1 cellular context compared by ENCODE assay signal in the genomic region with DNA sequence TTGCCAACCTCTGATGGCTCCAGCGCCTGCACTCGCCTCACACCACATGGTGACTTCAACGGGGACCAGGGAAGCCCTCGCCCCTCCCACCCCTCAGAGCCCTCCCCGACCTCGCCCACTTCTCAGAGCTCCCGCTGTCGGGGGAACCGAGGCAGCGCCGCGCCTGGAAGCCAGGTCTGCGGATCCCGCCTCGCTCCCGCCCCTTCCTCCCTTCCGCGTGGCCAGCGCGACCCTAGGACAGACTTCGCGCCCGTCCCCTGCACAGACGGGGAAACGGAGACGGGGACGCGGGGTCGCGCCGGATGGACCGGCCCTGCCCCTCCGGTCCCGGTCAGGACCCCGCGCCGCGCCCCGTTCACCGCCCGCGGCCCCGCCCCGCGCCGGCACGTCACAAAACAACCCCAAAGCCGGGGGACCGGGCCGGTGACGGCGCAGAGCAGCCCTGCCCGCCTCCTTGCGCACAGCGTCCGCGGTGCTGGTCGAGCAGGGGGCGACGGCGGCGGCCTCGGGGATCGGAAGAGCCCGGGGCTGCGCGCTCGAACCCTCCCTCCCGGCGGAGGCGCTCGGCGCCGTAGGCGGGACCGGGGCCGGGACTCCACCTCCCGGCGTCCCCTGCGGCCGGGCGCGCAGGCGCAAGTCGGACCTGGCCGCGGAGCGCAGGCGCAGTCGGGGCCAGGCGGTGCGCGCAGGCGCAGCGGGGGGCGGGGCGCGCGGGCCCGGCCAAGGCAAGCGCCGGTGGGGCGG.
TF ChIP-seq lines count a peak whose summit lies in the region.

No MANE protein-coding gene starts in this region.

TF ChIP-seq in HepG2, 621 proteins besides CTCF, POLR2A, EP300 and RAD21 (continued from another document and continues in another):
- TF ChIP-seq, protein P1, sequence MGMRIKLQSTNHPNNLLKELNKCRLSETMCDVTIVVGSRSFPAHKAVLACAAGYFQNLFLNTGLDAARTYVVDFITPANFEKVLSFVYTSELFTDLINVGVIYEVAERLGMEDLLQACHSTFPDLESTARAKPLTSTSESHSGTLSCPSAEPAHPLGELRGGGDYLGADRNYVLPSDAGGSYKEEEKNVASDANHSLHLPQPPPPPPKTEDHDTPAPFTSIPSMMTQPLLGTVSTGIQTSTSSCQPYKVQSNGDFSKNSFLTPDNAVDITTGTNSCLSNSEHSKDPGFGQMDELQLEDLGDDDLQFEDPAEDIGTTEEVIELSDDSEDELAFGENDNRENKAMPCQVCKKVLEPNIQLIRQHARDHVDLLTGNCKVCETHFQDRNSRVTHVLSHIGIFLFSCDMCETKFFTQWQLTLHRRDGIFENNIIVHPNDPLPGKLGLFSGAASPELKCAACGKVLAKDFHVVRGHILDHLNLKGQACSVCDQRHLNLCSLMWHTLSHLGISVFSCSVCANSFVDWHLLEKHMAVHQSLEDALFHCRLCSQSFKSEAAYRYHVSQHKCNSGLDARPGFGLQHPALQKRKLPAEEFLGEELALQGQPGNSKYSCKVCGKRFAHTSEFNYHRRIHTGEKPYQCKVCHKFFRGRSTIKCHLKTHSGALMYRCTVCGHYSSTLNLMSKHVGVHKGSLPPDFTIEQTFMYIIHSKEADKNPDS (CRISPR knock-in tag; IDR thresholded peaks at IDR 0.05) = no peak
- TF ChIP-seq, protein P2, sequence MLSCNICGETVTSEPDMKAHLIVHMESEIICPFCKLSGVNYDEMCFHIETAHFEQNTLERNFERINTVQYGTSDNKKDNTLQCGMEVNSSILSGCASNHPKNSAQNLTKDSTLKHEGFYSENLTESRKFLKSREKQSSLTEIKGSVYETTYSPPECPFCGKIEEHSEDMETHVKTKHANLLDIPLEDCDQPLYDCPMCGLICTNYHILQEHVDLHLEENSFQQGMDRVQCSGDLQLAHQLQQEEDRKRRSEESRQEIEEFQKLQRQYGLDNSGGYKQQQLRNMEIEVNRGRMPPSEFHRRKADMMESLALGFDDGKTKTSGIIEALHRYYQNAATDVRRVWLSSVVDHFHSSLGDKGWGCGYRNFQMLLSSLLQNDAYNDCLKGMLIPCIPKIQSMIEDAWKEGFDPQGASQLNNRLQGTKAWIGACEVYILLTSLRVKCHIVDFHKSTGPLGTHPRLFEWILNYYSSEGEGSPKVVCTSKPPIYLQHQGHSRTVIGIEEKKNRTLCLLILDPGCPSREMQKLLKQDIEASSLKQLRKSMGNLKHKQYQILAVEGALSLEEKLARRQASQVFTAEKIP (CRISPR knock-in tag; IDR thresholded peaks at IDR 0.05; ENCODE audit: borderline replicate concordance) = no peak
- no peak for TF ChIP-seq TAF15 (IDR thresholded peaks at IDR 0.05; ENCODE audit: low read depth, low read length, poor library complexity, severe bottlenecking)
- peak; percentile 64 for TF ChIP-seq ZSCAN31 (CRISPR knock-in tag; IDR thresholded peaks at IDR 0.05; ENCODE audit: low read depth)
- TF ChIP-seq MXD4 (CRISPR knock-in tag; IDR thresholded peaks at IDR 0.05) = peak; percentile 69
- TF ChIP-seq KLF6 (CRISPR knock-in tag; IDR thresholded peaks at IDR 0.05) = peak; percentile 47
- no peak for TF ChIP-seq MED1 (CRISPR knock-in tag; IDR thresholded peaks at IDR 0.05)
- TF ChIP-seq ZNF281 (CRISPR knock-in tag; IDR thresholded peaks at IDR 0.05; ENCODE audit: borderline replicate concordance) = no peak
- TF ChIP-seq, protein P3, sequence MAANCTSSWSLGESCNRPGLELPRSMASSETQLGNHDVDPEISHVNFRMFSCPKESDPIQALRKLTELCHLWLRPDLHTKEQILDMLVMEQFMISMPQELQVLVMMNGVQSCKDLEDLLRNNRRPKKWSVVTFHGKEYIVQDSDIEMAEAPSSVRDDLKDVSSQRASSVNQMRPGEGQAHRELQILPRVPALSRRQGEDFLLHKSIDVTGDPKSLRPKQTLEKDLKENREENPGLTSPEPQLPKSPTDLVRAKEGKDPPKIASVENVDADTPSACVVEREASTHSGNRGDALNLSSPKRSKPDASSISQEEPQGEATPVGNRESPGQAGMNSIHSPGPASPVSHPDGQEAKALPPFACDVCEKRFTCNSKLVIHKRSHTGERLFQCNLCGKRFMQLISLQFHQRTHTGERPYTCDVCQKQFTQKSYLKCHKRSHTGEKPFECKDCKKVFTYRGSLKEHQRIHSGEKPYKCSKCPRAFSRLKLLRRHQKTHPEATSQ (CRISPR knock-in tag; IDR thresholded peaks at IDR 0.05; ENCODE audit: borderline replicate concordance) = no peak
- no peak for TF ChIP-seq ZNF589 (CRISPR knock-in tag; conservative IDR thresholded peaks at IDR 0.05)
- no peak for TF ChIP-seq SYNCRIP (IDR thresholded peaks at IDR 0.05; ENCODE audit: insufficient read depth, low read depth, low read length)
- TF ChIP-seq SALL2 (CRISPR knock-in tag; IDR thresholded peaks at IDR 0.05) = no peak
- TF ChIP-seq, protein P4, sequence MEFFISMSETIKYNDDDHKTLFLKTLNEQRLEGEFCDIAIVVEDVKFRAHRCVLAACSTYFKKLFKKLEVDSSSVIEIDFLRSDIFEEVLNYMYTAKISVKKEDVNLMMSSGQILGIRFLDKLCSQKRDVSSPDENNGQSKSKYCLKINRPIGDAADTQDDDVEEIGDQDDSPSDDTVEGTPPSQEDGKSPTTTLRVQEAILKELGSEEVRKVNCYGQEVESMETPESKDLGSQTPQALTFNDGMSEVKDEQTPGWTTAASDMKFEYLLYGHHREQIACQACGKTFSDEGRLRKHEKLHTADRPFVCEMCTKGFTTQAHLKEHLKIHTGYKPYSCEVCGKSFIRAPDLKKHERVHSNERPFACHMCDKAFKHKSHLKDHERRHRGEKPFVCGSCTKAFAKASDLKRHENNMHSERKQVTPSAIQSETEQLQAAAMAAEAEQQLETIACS (CRISPR knock-in tag; IDR thresholded peaks at IDR 0.05) = 0 out of 2 replicates have a peak, but pooled peaks have one; percentile 1
- peak; percentile 55; the same call in 1 of the 2 replicates for TF ChIP-seq ZNF709 (CRISPR knock-in tag; IDR thresholded peaks at IDR 0.05)
- TF ChIP-seq ZBTB3 (CRISPR knock-in tag; IDR thresholded peaks at IDR 0.05; ENCODE audit: borderline replicate concordance, low read depth) = no peak
- TF ChIP-seq, protein P5, sequence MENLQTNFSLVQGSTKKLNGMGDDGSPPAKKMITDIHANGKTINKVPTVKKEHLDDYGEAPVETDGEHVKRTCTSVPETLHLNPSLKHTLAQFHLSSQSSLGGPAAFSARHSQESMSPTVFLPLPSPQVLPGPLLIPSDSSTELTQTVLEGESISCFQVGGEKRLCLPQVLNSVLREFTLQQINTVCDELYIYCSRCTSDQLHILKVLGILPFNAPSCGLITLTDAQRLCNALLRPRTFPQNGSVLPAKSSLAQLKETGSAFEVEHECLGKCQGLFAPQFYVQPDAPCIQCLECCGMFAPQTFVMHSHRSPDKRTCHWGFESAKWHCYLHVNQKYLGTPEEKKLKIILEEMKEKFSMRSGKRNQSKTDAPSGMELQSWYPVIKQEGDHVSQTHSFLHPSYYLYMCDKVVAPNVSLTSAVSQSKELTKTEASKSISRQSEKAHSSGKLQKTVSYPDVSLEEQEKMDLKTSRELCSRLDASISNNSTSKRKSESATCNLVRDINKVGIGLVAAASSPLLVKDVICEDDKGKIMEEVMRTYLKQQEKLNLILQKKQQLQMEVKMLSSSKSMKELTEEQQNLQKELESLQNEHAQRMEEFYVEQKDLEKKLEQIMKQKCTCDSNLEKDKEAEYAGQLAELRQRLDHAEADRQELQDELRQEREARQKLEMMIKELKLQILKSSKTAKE (CRISPR knock-in tag; IDR thresholded peaks at IDR 0.05; ENCODE audit: borderline replicate concordance) = peak; percentile 36
- peak; percentile 63 for TF ChIP-seq XRCC5 (optimal IDR thresholded peaks at IDR 0.05; ENCODE audit: low read length)
- TF ChIP-seq, protein P6, sequence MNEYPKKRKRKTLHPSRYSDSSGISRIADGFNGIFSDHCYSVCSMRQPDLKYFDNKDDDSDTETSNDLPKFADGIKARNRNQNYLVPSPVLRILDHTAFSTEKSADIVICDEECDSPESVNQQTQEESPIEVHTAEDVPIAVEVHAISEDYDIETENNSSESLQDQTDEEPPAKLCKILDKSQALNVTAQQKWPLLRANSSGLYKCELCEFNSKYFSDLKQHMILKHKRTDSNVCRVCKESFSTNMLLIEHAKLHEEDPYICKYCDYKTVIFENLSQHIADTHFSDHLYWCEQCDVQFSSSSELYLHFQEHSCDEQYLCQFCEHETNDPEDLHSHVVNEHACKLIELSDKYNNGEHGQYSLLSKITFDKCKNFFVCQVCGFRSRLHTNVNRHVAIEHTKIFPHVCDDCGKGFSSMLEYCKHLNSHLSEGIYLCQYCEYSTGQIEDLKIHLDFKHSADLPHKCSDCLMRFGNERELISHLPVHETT (CRISPR knock-in tag; conservative IDR thresholded peaks at IDR 0.05) = no peak; the same call in 1 of the 2 replicates
- TF ChIP-seq ZFP36 (IDR thresholded peaks at IDR 0.05; ENCODE audit: borderline replicate concordance, low read depth, low read length, partially characterized antibody) = no peak
- no peak; the same call in 1 of the 2 replicates for TF ChIP-seq PHF21A (CRISPR knock-in tag; IDR thresholded peaks at IDR 0.05)
- no peak for TF ChIP-seq ZNF317 (CRISPR knock-in tag; IDR thresholded peaks at IDR 0.05)
- TF ChIP-seq, protein P7, sequence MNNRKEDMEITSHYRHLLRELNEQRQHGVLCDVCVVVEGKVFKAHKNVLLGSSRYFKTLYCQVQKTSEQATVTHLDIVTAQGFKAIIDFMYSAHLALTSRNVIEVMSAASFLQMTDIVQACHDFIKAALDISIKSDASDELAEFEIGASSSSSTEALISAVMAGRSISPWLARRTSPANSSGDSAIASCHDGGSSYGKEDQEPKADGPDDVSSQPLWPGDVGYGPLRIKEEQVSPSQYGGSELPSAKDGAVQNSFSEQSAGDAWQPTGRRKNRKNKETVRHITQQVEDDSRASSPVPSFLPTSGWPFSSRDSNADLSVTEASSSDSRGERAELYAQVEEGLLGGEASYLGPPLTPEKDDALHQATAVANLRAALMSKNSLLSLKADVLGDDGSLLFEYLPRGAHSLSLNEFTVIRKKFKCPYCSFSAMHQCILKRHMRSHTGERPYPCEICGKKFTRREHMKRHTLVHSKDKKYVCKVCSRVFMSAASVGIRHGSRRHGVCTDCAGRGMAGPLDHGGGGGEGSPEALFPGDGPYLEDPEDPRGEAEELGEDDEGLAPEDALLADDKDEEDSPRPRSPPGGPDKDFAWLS (CRISPR knock-in tag; IDR thresholded peaks at IDR 0.05; ENCODE audit: borderline replicate concordance) = 0 out of 2 replicates have a peak, but pooled peaks have one; percentile 23
- TF ChIP-seq, protein P8, sequence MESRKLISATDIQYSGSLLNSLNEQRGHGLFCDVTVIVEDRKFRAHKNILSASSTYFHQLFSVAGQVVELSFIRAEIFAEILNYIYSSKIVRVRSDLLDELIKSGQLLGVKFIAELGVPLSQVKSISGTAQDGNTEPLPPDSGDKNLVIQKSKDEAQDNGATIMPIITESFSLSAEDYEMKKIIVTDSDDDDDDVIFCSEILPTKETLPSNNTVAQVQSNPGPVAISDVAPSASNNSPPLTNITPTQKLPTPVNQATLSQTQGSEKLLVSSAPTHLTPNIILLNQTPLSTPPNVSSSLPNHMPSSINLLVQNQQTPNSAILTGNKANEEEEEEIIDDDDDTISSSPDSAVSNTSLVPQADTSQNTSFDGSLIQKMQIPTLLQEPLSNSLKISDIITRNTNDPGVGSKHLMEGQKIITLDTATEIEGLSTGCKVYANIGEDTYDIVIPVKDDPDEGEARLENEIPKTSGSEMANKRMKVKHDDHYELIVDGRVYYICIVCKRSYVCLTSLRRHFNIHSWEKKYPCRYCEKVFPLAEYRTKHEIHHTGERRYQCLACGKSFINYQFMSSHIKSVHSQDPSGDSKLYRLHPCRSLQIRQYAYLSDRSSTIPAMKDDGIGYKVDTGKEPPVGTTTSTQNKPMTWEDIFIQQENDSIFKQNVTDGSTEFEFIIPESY (CRISPR knock-in tag; IDR thresholded peaks at IDR 0.05) = no peak
- 0 out of 4 replicates have a peak, but pooled peaks of 1 of the 2 experiments have one; percentile 55 for TF ChIP-seq KLF16 (CRISPR knock-in tag; IDR thresholded peaks at IDR 0.05)
- peak; percentile 72; the same call in 1 of the 2 replicates for TF ChIP-seq ZNF724P (CRISPR knock-in tag; IDR thresholded peaks at IDR 0.05; ENCODE audit: borderline replicate concordance)
- TF ChIP-seq SP4 (CRISPR knock-in tag; IDR thresholded peaks at IDR 0.05) = peak; percentile 52
- no peak for TF ChIP-seq ZNF7 (CRISPR knock-in tag; IDR thresholded peaks at IDR 0.05)
- no peak for TF ChIP-seq RAD51 (IDR thresholded peaks at IDR 0.05; ENCODE audit: borderline replicate concordance)
- TF ChIP-seq SUZ12 (IDR thresholded peaks at IDR 0.05; ENCODE audit: low read depth, low read length) = peak; percentile 55; the same call in 1 of the 2 replicates
- peak; percentile 37; the same call in 1 of the 2 replicates for TF ChIP-seq ELF1 (CRISPR knock-in tag; IDR thresholded peaks at IDR 0.05)
- no peak for TF ChIP-seq HNRNPUL1 (IDR thresholded peaks at IDR 0.05; ENCODE audit: low read depth, low read length)
- no peak for TF ChIP-seq NAIF1 (CRISPR knock-in tag; IDR thresholded peaks at IDR 0.05; ENCODE audit: borderline replicate concordance)
- no peak; the same call in 1 of the 2 replicates for TF ChIP-seq ISX (CRISPR knock-in tag; conservative IDR thresholded peaks at IDR 0.05)
- no peak for TF ChIP-seq SMAD1 (CRISPR knock-in tag; IDR thresholded peaks at IDR 0.05; ENCODE audit: borderline replicate concordance, low read depth)
- TF ChIP-seq ZNF577 (CRISPR knock-in tag; IDR thresholded peaks at IDR 0.05; ENCODE audit: borderline replicate concordance, low read depth) = no peak
- no peak for TF ChIP-seq FLYWCH1 (CRISPR knock-in tag; IDR thresholded peaks at IDR 0.05)
